In genomic region chr1:98081951-98082350, GRCh38 we compare ENCODE assay signal across 28 cellular contexts.
"Had no signal": no experiment of that assay in that cellular context is flagged by ENCODE, and none has a peak within 500 bp of the region (broad histone marks: within the 10 kb centered on the region; RNA-seq: fewer than 3 reads in every experiment).

No MANE protein-coding gene starts in this region.

- H3K36me3 ChIP-seq: neural progenitor cell, ovary, right lobe of liver, sigmoid colon, suprapubic skin, thoracic aorta, thyroid gland, tibial nerve, upper lobe of left lung, vagina had no signal

- H3K27me3 Mint-ChIP-seq: progenitor cell of endocrine pancreas; stimulated activated memory B cell treated with anti-CD40 and anti-IgM and Interleukin-4, amounts not matched to agents 10 μg/mL and 1 μg/mL and 100 μg/mL, for 72 hours had no signal

- H3K4me3 Mint-ChIP-seq: natural killer cell; nephron; neural progenitor cell; stimulated activated memory B cell treated with anti-CD40 and anti-IgM and Interleukin-4, amounts not matched to agents 10 μg/mL and 1 μg/mL and 100 μg/mL, for 72 hours; stimulated activated naive CD8-positive, alpha-beta T cell treated with anti-CD3 and anti-CD28 coated beads, Interleukin-15, amount 100 ng/mL, for 72 hours had no signal

- H3K4me1 ChIP-seq: parathyroid adenoma, psoas muscle, right lobe of liver, sigmoid colon, suprapubic skin, thyroid gland, tibial nerve, upper lobe of left lung, vagina had no signal

- H3K9me3 ChIP-seq: ovary, psoas muscle, right lobe of liver, sigmoid colon, suprapubic skin, thoracic aorta, thyroid gland, tibial nerve, upper lobe of left lung, vagina had no signal

- DNase-seq: natural killer cell; occipital lobe; ovary; posterior cingulate gyrus; psoas muscle; right cardiac atrium; right lobe of liver; sigmoid colon; small intestine; stimulated activated CD4-positive, alpha-beta T cell treated with anti-CD3 and anti-CD28 coated beads, Interleukin-15, amount 100 ng/mL, for 24 hours; stimulated activated CD4-positive, alpha-beta T cell treated with anti-CD3 and anti-CD28 coated beads, Interleukin-2, amount 100 ng/mL, for 24 hours; stimulated activated CD4-positive, alpha-beta T cell treated with anti-CD3 and anti-CD28 coated beads, Interleukin-2, amount 100 ng/mL, for 48 hours; stimulated activated CD4-positive, alpha-beta T cell treated with anti-CD3 and anti-CD28 coated beads, Interleukin-4, amount 100 ng/mL, for 24 hours; stimulated activated naive CD4-positive, alpha-beta T cell; stimulated activated naive CD8-positive, alpha-beta T cell treated with anti-CD3 and anti-CD28 coated beads, Interleukin-15, amount 100 ng/mL, for 72 hours; stimulated activated naive CD8-positive, alpha-beta T cell treated with anti-CD3 and anti-CD28 coated beads, Interleukin-15, Interleukin-2, amounts not matched to agents 100 U/mL and 50 U/mL, for 24 hours; substantia nigra; thyroid gland; upper lobe of left lung had no signal

- H3K27ac Mint-ChIP-seq: natural killer cell; nephron; neural progenitor cell; progenitor cell of endocrine pancreas; stimulated activated memory B cell treated with anti-CD40 and anti-IgM and Interleukin-4, amounts not matched to agents 10 μg/mL and 1 μg/mL and 100 μg/mL, for 72 hours; stimulated activated naive CD8-positive, alpha-beta T cell treated with anti-CD3 and anti-CD28 coated beads, Interleukin-15, amount 100 ng/mL, for 72 hours had no signal

- H3K9me3 Mint-ChIP-seq: natural killer cell; nephron; neural progenitor cell; stimulated activated naive CD8-positive, alpha-beta T cell treated with anti-CD3 and anti-CD28 coated beads, Interleukin-15, amount 100 ng/mL, for 72 hours had no signal

- H3K27me3 ChIP-seq: neural progenitor cell, ovary, right lobe of liver, sigmoid colon, suprapubic skin, thyroid gland, tibial nerve, upper lobe of left lung, vagina had no signal

- H3K27ac ChIP-seq: neural progenitor cell, ovary, parathyroid adenoma, psoas muscle, right lobe of liver, sigmoid colon, suprapubic skin, thoracic aorta, thyroid gland, tibial nerve, upper lobe of left lung, vagina had no signal

- ATAC-seq: natural killer cell; psoas muscle; right cardiac atrium; right lobe of liver; stimulated activated memory B cell treated with anti-CD40 and anti-IgM and Interleukin-4, amounts not matched to agents 10 μg/mL and 1 μg/mL and 100 μg/mL, for 72 hours; stimulated activated naive CD8-positive, alpha-beta T cell treated with anti-CD3 and anti-CD28 coated beads, Interleukin-15, amount 100 ng/mL, for 72 hours; stimulated activated naive CD8-positive, alpha-beta T cell treated with anti-CD3 and anti-CD28 coated beads, Interleukin-15, Interleukin-2, amounts not matched to agents 100 U/mL and 50 U/mL, for 24 hours had no signal

- H3K36me3 Mint-ChIP-seq: natural killer cell; neural progenitor cell; stimulated activated memory B cell treated with anti-CD40 and anti-IgM and Interleukin-4, amounts not matched to agents 10 μg/mL and 1 μg/mL and 100 μg/mL, for 72 hours had no signal

- H3K4me3 ChIP-seq: neural progenitor cell, ovary, psoas muscle, right lobe of liver, sigmoid colon, suprapubic skin, thoracic aorta, thyroid gland, tibial nerve, upper lobe of left lung, vagina had no signal

- H3K4me1 Mint-ChIP-seq: nephron; stimulated activated memory B cell treated with anti-CD40 and anti-IgM and Interleukin-4, amounts not matched to agents 10 μg/mL and 1 μg/mL and 100 μg/mL, for 72 hours; stimulated activated naive CD8-positive, alpha-beta T cell treated with anti-CD3 and anti-CD28 coated beads, Interleukin-15, amount 100 ng/mL, for 72 hours had no signal
